8 cellular contexts compared by ENCODE assay signal in the genomic region with DNA sequence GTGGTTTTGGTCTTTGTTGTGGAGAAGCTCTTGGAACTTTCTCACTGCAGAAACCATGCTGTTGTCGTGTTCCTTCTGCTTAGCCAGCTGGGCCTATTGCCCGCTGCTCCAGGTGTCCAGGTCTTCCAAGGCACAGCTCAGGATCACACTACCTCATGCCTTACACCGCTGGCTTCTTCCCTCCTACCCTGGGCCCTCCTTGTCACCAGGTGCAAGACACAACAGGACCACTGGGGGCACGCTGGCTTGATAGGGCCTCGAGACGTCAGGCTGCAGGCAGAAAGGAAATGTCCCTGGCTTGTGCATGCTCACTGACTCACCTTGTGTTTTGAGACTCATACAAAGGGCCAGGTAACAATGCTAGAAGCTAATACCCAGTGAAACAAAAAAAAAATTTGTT. TPM values are rescaled to one million over a fixed set of nuclear protein-coding genes. Genes with fewer than 3 reads are reported as not detected.
DNase-seq lines count a peak whose midpoint lies in the region; ATAC-seq and TF ChIP-seq lines count a peak whose summit lies in the region.

No MANE protein-coding gene starts in this region.

- H3K27me3 Mint-ChIP-seq in Calu3 (ENCODE audit: unreplicated experiment) (no peaks in the 10 kb centered on the region), chondrocyte (ENCODE audit: low read depth) (peaks cover 2% of the 10 kb centered on the region)

- CTCF ChIA-PET in Calu3 (lab: Charles Lee) = interaction anchor here (0.6 to 3.2 kb wide), 8 partner anchors 9 to 914 kb away, joined by 3 to 19 read pairs (median 4); no protein-coding TSS in a partner anchor

- H3K4me3 ChIP-seq in cardiac fibroblast (replicated peaks in 1 of 2; ENCODE audit: low read depth in 2 of 2, low read length in 2 of 2) (no peak overlapping the region), uterus (no peak overlapping the region)

- no peaks in the 10 kb centered on the region for H3K27me3 ChIP-seq in uterus

- no peaks in the 10 kb centered on the region for H3K9me3 ChIP-seq in uterus

- H3K36me3 Mint-ChIP-seq in Calu3 (ENCODE audit: insufficient read depth, unreplicated experiment) (no peaks in the 10 kb centered on the region), chondrocyte (ENCODE audit: low read depth) (no peaks in the 10 kb centered on the region)

- DNase-seq in Calu3 = peak; percentile 63
- DNase-seq in cardiac fibroblast (ENCODE audit: low read depth in 2 of 2) = no peak
- DNase-seq in uterus = no peak
- no peak for DNase-seq in NCI-H1105 (lab: John Stamatoyannopoulos, UW)
- no peak for DNase-seq in chondrocyte (ENCODE audit: low spot score)
- DNase-seq in cerebellar nuclear complex (lab: John Stamatoyannopoulos, UW) = no peak

- intact Hi-C loops in Calu3 (cut with micrococcal nuclease; ENCODE audit: unreplicated experiment) = no loop called here
- intact Hi-C loops in uterus (cut with DNase I; ENCODE audit: low total_unique reads) = no loop called here

- BruUV-seq in Calu3 (replicated peaks; lab: Mats Ljungman, UMichigan) = no TSS peak

- H3K27ac Mint-ChIP-seq in Calu3 (ENCODE audit: unreplicated experiment) (no peak overlapping the region), chondrocyte (ENCODE audit: unreplicated experiment) (no peak overlapping the region)

- ATAC-seq in GM19328 (IDR thresholded peaks at IDR 0.05; ENCODE audit: unreplicated experiment) (peak; percentile 89), HG03520 (IDR thresholded peaks at IDR 0.05; ENCODE audit: unreplicated experiment) (peak; percentile 89)

- no peaks in the 10 kb centered on the region for H3K4me1 ChIP-seq in uterus

- H3K27ac ChIP-seq in uterus = no peak overlapping the region

- H3K36me3 ChIP-seq in uterus = no peaks in the 10 kb centered on the region

- peak; percentile 37 for TF ChIP-seq CTCF in Calu3 (IDR thresholded peaks at IDR 0.05; ENCODE audit: unreplicated experiment)
- peak; percentile 19 for TF ChIP-seq CTCF in cardiac fibroblast (IDR thresholded peaks at IDR 0.05; ENCODE audit: low read depth, low read length)
- no peak for TF ChIP-seq CTCF in uterus (IDR thresholded peaks at IDR 0.05)
- TF ChIP-seq CTCF in chondrocyte (IDR thresholded peaks at IDR 0.05) = no peak

- TF ChIP-seq POLR2A in uterus (IDR thresholded peaks at IDR 0.05) = no peak

- H3K9me3 Mint-ChIP-seq in Calu3 (ENCODE audit: low read depth, unreplicated experiment) (no peaks in the 10 kb centered on the region), chondrocyte (ENCODE audit: low read depth) (no peaks in the 10 kb centered on the region)

- H3K4me3 Mint-ChIP-seq in Calu3 (ENCODE audit: low read depth, unreplicated experiment) (no peak overlapping the region), chondrocyte (ENCODE audit: unreplicated experiment) (no peak overlapping the region)

- H3K4me1 Mint-ChIP-seq in Calu3 (ENCODE audit: low read depth, unreplicated experiment) (no peaks in the 10 kb centered on the region), chondrocyte (ENCODE audit: low read depth) (no peaks in the 10 kb centered on the region)

RNA-seq across cellular contexts. Expression of gene PAQR9, which starts 32.3 kb away (rescaled TPM):
- total RNA-seq in Calu3 (2022) = 1.3 and 2.0 TPM in 2 replicates
- under 1 TPM in 1 of 4 donors, not detected in 3; 0.14 TPM for total RNA-seq in uterus
- not detected in 3 replicates for total RNA-seq in chondrocyte

RNA-seq across cellular contexts. Expression of gene PCOLCE2, which starts 42.3 kb away (rescaled TPM):
- total RNA-seq in Calu3 (2022) (5.6 and 9.6 TPM in 2 replicates), uterus (10 to 100 TPM in 2 of 4 donors, 1 to 10 TPM in 2; 5.3 to 27.4 (median 9.1) TPM), chondrocyte (2.6 to 9.3 TPM (median 2.7 TPM) in 3 replicates)

Comparison
In these comparisons a context has a peak if more than half of its experiments do, and no peak if none do; other contexts are left out.
1. CTCF ChIP-seq: peak in Calu3 (single experiment) and cardiac fibroblast (single experiment); none in uterus (0 of 4) and chondrocyte (single experiment).